In genomic region chr17:36591434-36592315, GRCh38 we compare ENCODE assay signal across 1 cellular context.
A peak's percentile ranks its signal among the peaks of the same experiment; 100 is the strongest.
TF ChIP-seq lines count a peak whose summit lies in the region.

A gene with protein sequence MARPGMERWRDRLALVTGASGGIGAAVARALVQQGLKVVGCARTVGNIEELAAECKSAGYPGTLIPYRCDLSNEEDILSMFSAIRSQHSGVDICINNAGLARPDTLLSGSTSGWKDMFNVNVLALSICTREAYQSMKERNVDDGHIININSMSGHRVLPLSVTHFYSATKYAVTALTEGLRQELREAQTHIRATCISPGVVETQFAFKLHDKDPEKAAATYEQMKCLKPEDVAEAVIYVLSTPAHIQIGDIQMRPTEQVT (plus strand): TSS chr17:36591879. CDS start chr17:36592010, 131 bp downstream.

TF ChIP-seq in IMR-90, 13 proteins besides CTCF, POLR2A, EP300 and RAD21:
- TF ChIP-seq MXI1 (IDR thresholded peaks at IDR 0.05; ENCODE audit: borderline replicate concordance, low read depth, low read length) (peak; percentile 13; the same call in 1 of the 2 replicates), MAZ (IDR thresholded peaks at IDR 0.05; ENCODE audit: borderline replicate concordance, low read depth, low read length) (peak; percentile 65; the same call in 1 of the 2 replicates), BHLHE40 (IDR thresholded peaks at IDR 0.05; ENCODE audit: low read depth, low read length) (no peak)
TF ChIP-seq in IMR-90: peak in this region for 2.
